8 cellular contexts compared by ENCODE assay signal in genomic region chr16:29898786-29899515, GRCh38. TPM values are rescaled to one million over a fixed set of nuclear protein-coding genes. Genes with fewer than 3 reads are reported as not detected.
A peak's percentile ranks its signal among the peaks of the same experiment; 100 is the strongest.
DNase-seq lines count a peak whose midpoint lies in the region; ATAC-seq and TF ChIP-seq lines count a peak whose summit lies in the region.

No MANE protein-coding gene starts in this region.

- ATAC-seq in lung (ENCODE audit: insufficient read depth, low FRiP score), result peak; percentile 24
- ATAC-seq in HG03469 (IDR thresholded peaks at IDR 0.05; ENCODE audit: unreplicated experiment), result no peak

- DNase-seq in HuH-7 (ENCODE audit: low spot score) (peak; percentile 88), lung (ENCODE audit: low spot score) (no peak)
- DNase-seq in stimulated activated naive CD4-positive, alpha-beta T cell treated with Interleukin-2 at 50 U/mL for 16 hours (lab: John Stamatoyannopoulos, UW), result no peak
- no peak for DNase-seq in stimulated activated CD4-positive, alpha-beta T cell treated with anti-CD3 and anti-CD28 coated beads, Interleukin-4, amount 100 ng/mL, for 4 hours
- DNase-seq in effector memory CD4-positive, alpha-beta T cell, result no peak

- H3K9me3 ChIP-seq in lung (ENCODE audit: control insufficient read depth in 2 of 2, insufficient read depth in 1 of 2, low read length in 1 of 2), result peaks cover 0 to 2% of the 10 kb centered on the region in 2 donors
- H3K9me3 ChIP-seq in effector memory CD4-positive, alpha-beta T cell (ENCODE audit: control insufficient read depth, low read length), result no peaks in the 10 kb centered on the region

- peak overlapping the region; percentile 82 for H3K27ac ChIP-seq in C4-2B
- peak overlapping the region; percentile 62 for H3K27ac ChIP-seq in angular gyrus (ENCODE audit: low read depth, low read length)
- no peak overlapping the region for H3K27ac ChIP-seq in lung (ENCODE audit: low read depth in 1 of 2, low read length in 1 of 2)
- no peak overlapping the region for H3K27ac ChIP-seq in effector memory CD4-positive, alpha-beta T cell (ENCODE audit: insufficient read depth, low read length, poor library complexity, severe bottlenecking)

- H3K4me3 ChIP-seq in lung, result no peak overlapping the region
- no peak overlapping the region for H3K4me3 ChIP-seq in effector memory CD4-positive, alpha-beta T cell (ENCODE audit: insufficient read depth, low read depth, low read length, poor library complexity, severe bottlenecking)

- peaks cover 0 to 12% of the 10 kb centered on the region in 2 donors for H3K4me1 ChIP-seq in lung (ENCODE audit: control insufficient read depth in 2 of 2, insufficient read depth in 2 of 2, low read length in 2 of 2)
- H3K4me1 ChIP-seq in effector memory CD4-positive, alpha-beta T cell (ENCODE audit: control insufficient read depth, insufficient read depth, low read length, poor library complexity, severe bottlenecking), result peaks cover 15% of the 10 kb centered on the region

- WGBS in lung, 2 donors, result 1 to 2% methylated on average over 25 of the region's 25 CpGs

- no peaks in the 10 kb centered on the region for H3K27me3 ChIP-seq in lung (ENCODE audit: control insufficient read depth, insufficient read depth)
- H3K27me3 ChIP-seq in effector memory CD4-positive, alpha-beta T cell (replicated peaks; ENCODE audit: control insufficient read depth, insufficient read depth, low read length, poor library complexity, severe bottlenecking), result peaks cover 26% of the 10 kb centered on the region

- TF ChIP-seq CTCF in C4-2B (conservative IDR thresholded peaks at IDR 0.05) (no peak), lung (IDR thresholded peaks at IDR 0.05; ENCODE audit: control extremely low read depth, extremely low read depth) (no peak)

- no peaks in the 10 kb centered on the region for H3K36me3 ChIP-seq in lung (ENCODE audit: control insufficient read depth in 2 of 2, insufficient read depth in 2 of 2, low read length in 2 of 2)
- H3K36me3 ChIP-seq in effector memory CD4-positive, alpha-beta T cell (ENCODE audit: control insufficient read depth, insufficient read depth, low read length), result no peaks in the 10 kb centered on the region

RNA-seq across cellular contexts. Expression of gene SEZ6L2, which starts 0.4 kb away (rescaled TPM):
- total RNA-seq in lung, result 10 to 100 TPM in 1 of 2 donors, 1 to 10 TPM in 1; 6.4 to 19.2 TPM
- 1 to 10 TPM; 4.6 to 5.8 TPM for polyA plus RNA-seq in lung

RNA-seq across cellular contexts. Expression of gene ASPHD1, which starts 1.3 kb away (rescaled TPM):
- total RNA-seq in lung, result 1 to 10 TPM in 1 of 2 donors, under 1 TPM in 1; 0.34 to 4.3 TPM
- 1 to 10 TPM; 3.2 to 4.1 TPM for polyA plus RNA-seq in lung

RNA-seq across cellular contexts. Expression of gene KCTD13, which starts 27.1 kb away (rescaled TPM):
- total RNA-seq in lung, result 10 to 100 TPM; 18.0 to 26.2 TPM
- 10 to 100 TPM; 15.0 to 15.1 TPM for polyA plus RNA-seq in lung

RNA-seq across cellular contexts. Expression of gene CDIPT, which starts 35.9 kb away (rescaled TPM):
- 10 to 100 TPM; 66.9 to 71.7 TPM for total RNA-seq in lung
- 100 to 1,000 TPM in 1 of 2 donors, 10 to 100 TPM in 1; 75.0 to 105 TPM for polyA plus RNA-seq in lung

Comparison
In these comparisons a context has a peak if more than half of its experiments do, and no peak if none do; other contexts are left out.
1. H3K27ac ChIP-seq: peak in C4-2B (single experiment) and angular gyrus (single experiment); none in lung (0 of 2) and effector memory CD4-positive, alpha-beta T cell (single experiment).